Comparison of ENCODE assay signal across 8 cellular contexts in genomic region chr7:130732980-130733865, GRCh38. TPM values are rescaled to one million over a fixed set of nuclear protein-coding genes. Genes with fewer than 3 reads are reported as not detected.
DNase-seq lines count a peak whose midpoint lies in the region; TF ChIP-seq lines count a peak whose summit lies in the region.

No MANE protein-coding gene starts in this region.

- intact Hi-C loops in dorsolateral prefrontal cortex (cut with DNase I) = no loop called here

- no peak overlapping the region for H2AK5ac ChIP-seq in neuronal stem cell (ENCODE audit: low read depth, low read length)

- H3K4me3 ChIP-seq in WI38 (ENCODE audit: low read depth, low read length) (peak overlapping the region; percentile 9; the same call in 1 of the 2 replicates), neuronal stem cell (ENCODE audit: low read length in 2 of 2) (peak overlapping the region; percentile 45 to 89), dorsolateral prefrontal cortex (peak overlapping the region in 6 of 59 donors; percentile 21 to 53 (median 41))

- H3K27ac ChIP-seq in neuronal stem cell (replicated peaks; ENCODE audit: low read length) (no peak overlapping the region), dorsolateral prefrontal cortex (no peak overlapping the region)

- no peak overlapping the region for H2BK12ac ChIP-seq in neuronal stem cell (ENCODE audit: low read length)

- H3K9me3 ChIP-seq in neuronal stem cell (replicated peaks in 1 of 2; ENCODE audit: control insufficient read depth in 2 of 2, insufficient read depth in 1 of 2, low read depth in 1 of 2, low read length in 2 of 2) = peaks cover 14 to 26% of the 10 kb centered on the region in 2 donors

- peak overlapping the region; percentile 96 for H3K23ac ChIP-seq in neuronal stem cell (ENCODE audit: low read depth, low read length, poor library complexity)

- no peak overlapping the region for H2BK15ac ChIP-seq in neuronal stem cell (ENCODE audit: low read length)

- H3K9ac ChIP-seq in neuronal stem cell (ENCODE audit: low read depth, low read length, poor library complexity) = peak overlapping the region; percentile 37

- no peak overlapping the region for H2BK120ac ChIP-seq in neuronal stem cell (ENCODE audit: low read depth, low read length)

- no CpG with 5 or more reads among the region's 90 CpGs for WGBS in neuronal stem cell (ENCODE audit: extremely low coverage in 2 of 2, insufficient read length in 2 of 2, insufficient replicate concordance in 1 of 2), 2 donors

- H3K14ac ChIP-seq in neuronal stem cell (ENCODE audit: low read length) = no peak overlapping the region

- no peak overlapping the region for H4K8ac ChIP-seq in neuronal stem cell (ENCODE audit: low read depth, low read length)

- H3K4me1 ChIP-seq in neuronal stem cell (ENCODE audit: control insufficient read depth in 2 of 2, insufficient read depth in 1 of 2, low read depth in 1 of 2, low read length in 2 of 2) = no peaks in the 10 kb centered on the region

- TF ChIP-seq CTCF in WI38 (IDR thresholded peaks at IDR 0.05; ENCODE audit: low read depth, low read length) (no peak), dorsolateral prefrontal cortex (IDR thresholded peaks at IDR 0.05 in 54 of 56, conservative IDR thresholded peaks at IDR 0.05 in 2 of 56; ENCODE audit: low read depth in 1 of 56, partially characterized antibody in 56 of 56) (no peak)

- H3K36me3 ChIP-seq in neuronal stem cell (replicated peaks in 1 of 2; ENCODE audit: control insufficient read depth in 2 of 2, insufficient read depth in 2 of 2, low read length in 2 of 2) = no peaks in the 10 kb centered on the region

- H4K91ac ChIP-seq in neuronal stem cell (ENCODE audit: low read depth, low read length, poor library complexity) = no peak overlapping the region

- H3K27me3 ChIP-seq in neuronal stem cell (ENCODE audit: control insufficient read depth in 3 of 3, insufficient read depth in 3 of 3, low read depth in 1 of 3, low read length in 3 of 3) (peaks cover 11 to 84% (median 33%) of the 10 kb centered on the region in 3 experiments), dorsolateral prefrontal cortex (peaks cover 5 to 74% (median 50%) of the 10 kb centered on the region in 45 donors)

- DNase-seq in COLO668 (lab: John Stamatoyannopoulos, UW; ENCODE audit: unreplicated experiment) (peak; percentile 76), HT-29 (ENCODE audit: low spot score) (peak; percentile 15), erythroblast (lab: John Stamatoyannopoulos, UW) (peak; percentile 11 to 34), neuronal stem cell (ENCODE audit: low spot score) (no peak), ecto neural progenitor cell (ENCODE audit: low spot score) (no peak), H4 (ENCODE audit: low spot score) (no peak), dorsolateral prefrontal cortex (no peak)

- no peak overlapping the region for H3K4ac ChIP-seq in neuronal stem cell (ENCODE audit: low read length)

- H3K18ac ChIP-seq in neuronal stem cell (ENCODE audit: low read length) = peak overlapping the region; percentile 80

- TF ChIP-seq POLR2A in erythroblast (IDR thresholded peaks at IDR 0.05; ENCODE audit: low read length) = no peak

- peak overlapping the region; percentile 90 for H2AFZ ChIP-seq in neuronal stem cell (ENCODE audit: low read length)

- no peaks in the 10 kb centered on the region for H3K79me1 ChIP-seq in neuronal stem cell (ENCODE audit: low read depth, low read length)

- H3K4me2 ChIP-seq in neuronal stem cell (ENCODE audit: insufficient read depth, low read length, poor library complexity, severe bottlenecking) = peak overlapping the region; percentile 86

- peak overlapping the region; percentile 57 for H2BK5ac ChIP-seq in neuronal stem cell (ENCODE audit: low read length)

RNA-seq across cellular contexts. Expression of gene KLF14, which starts 0.8 kb away (rescaled TPM):
- not detected in 2 replicates for total RNA-seq in HT-29 (2014; rRNA removed; shearing (Covaris generic))
- 0.07 TPM for polyA plus RNA-seq in neuronal stem cell (2013, experiment 1 of 2)
- 0.06 TPM for polyA plus RNA-seq in neuronal stem cell (2013, experiment 2 of 2)
- 0.64 TPM in 1 of 2 replicates, not detected in the other for total RNA-seq in H4 (2014; rRNA removed; shearing (Covaris generic))
- under 1 TPM in 2 of 120 experiments, not detected in 118; 0.15 to 0.16 TPM for total RNA-seq in dorsolateral prefrontal cortex

RNA-seq across cellular contexts. Expression of gene TSGA13, which starts 46.9 kb away (rescaled TPM):
- total RNA-seq in HT-29 (2014; rRNA removed; shearing (Covaris generic)) = not detected in 2 replicates
- not detected for polyA plus RNA-seq in neuronal stem cell (2013, experiment 1 of 2)
- not detected for polyA plus RNA-seq in neuronal stem cell (2013, experiment 2 of 2)
- not detected in 2 replicates for total RNA-seq in H4 (2014; rRNA removed; shearing (Covaris generic))
- total RNA-seq in dorsolateral prefrontal cortex = under 1 TPM in 2 of 120 experiments, not detected in 118; 0.24 to 0.26 TPM

Comparison
In these comparisons a context has a peak if more than half of its experiments do, and no peak if none do; other contexts are left out.
1. DNase-seq: peak in COLO668 (single experiment), HT-29 (single experiment) and erythroblast (2 of 2); none in neuronal stem cell (single experiment), ecto neural progenitor cell (single experiment), H4 (single experiment) and dorsolateral prefrontal cortex (0 of 10).